In the genomic region with DNA sequence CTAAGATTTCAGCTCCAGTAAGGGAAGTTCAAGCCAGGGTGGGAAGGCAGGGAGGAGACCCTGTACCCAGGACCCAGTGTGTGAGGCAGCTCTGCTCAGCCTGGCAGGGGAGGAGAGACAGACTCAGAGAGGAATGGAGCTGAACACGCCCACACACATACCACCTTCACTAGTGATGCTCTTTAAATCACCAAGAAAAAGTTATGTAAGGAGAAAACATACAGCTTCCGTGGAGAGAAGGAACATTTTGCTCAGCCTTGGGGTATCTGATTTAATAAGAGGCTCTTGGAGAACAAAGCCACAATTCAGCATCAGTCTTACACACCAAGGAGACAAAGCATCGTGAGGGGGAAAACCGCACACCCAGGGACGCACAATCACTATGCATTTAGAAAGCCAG, we compare ENCODE assay signal across 1 cellular context.
TF ChIP-seq lines count a peak whose summit lies in the region.

No MANE protein-coding gene starts in this region.

TF ChIP-seq in H1, 55 proteins besides CTCF, POLR2A, EP300 and RAD21:
- TF ChIP-seq, protein P1, sequence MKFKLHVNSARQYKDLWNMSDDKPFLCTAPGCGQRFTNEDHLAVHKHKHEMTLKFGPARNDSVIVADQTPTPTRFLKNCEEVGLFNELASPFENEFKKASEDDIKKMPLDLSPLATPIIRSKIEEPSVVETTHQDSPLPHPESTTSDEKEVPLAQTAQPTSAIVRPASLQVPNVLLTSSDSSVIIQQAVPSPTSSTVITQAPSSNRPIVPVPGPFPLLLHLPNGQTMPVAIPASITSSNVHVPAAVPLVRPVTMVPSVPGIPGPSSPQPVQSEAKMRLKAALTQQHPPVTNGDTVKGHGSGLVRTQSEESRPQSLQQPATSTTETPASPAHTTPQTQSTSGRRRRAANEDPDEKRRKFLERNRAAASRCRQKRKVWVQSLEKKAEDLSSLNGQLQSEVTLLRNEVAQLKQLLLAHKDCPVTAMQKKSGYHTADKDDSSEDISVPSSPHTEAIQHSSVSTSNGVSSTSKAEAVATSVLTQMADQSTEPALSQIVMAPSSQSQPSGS (IDR thresholded peaks at IDR 0.05; ENCODE audit: low read length): no peak
- no peak for TF ChIP-seq KDM4A (IDR thresholded peaks at IDR 0.05; ENCODE audit: low read depth, low read length, severe bottlenecking)
- no peak for TF ChIP-seq SAP30 (IDR thresholded peaks at IDR 0.05; ENCODE audit: insufficient read depth, insufficient replicate concordance, low read length)
- 0 out of 2 replicates have a peak, but pooled peaks have one; percentile 3 for TF ChIP-seq BACH1 (IDR thresholded peaks at IDR 0.05; ENCODE audit: low read length)
- TF ChIP-seq TCF12 (IDR thresholded peaks at IDR 0.05; ENCODE audit: low read depth, low read length): no peak
- no peak for TF ChIP-seq EGR1 (IDR thresholded peaks at IDR 0.05; ENCODE audit: borderline replicate concordance, low read depth, low read length)
- TF ChIP-seq SUZ12 (IDR thresholded peaks at IDR 0.05; ENCODE audit: low read length): no peak
